Comparison of ENCODE assay signal across 15 cellular contexts in the genomic region with DNA sequence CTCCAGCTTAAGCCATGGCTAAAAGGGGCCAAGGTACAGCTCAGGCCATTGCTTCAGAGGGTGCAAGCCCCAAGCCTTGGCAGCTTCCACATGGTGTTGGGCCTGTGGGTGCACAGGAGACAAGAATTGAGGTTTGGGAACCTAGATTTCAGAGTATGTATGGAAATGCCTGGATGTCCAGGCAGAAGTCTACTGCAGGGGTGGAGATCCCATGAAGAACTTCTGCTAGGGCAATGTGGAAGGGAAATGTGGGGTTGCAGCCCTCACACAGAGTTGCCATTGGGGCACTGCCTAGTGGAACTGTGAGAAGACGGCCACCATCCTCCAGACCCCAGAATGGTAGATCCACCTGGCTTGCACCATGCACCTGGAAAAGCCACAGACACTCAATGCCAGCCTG. TPM values are rescaled to one million over a fixed set of nuclear protein-coding genes. Genes with fewer than 3 reads are reported as not detected.
"Had no signal": no experiment of that assay in that cellular context is flagged by ENCODE, and none has a peak within 500 bp of the region (broad histone marks: within the 10 kb centered on the region; RNA-seq: fewer than 3 reads in every experiment).

No MANE protein-coding gene starts in this region.

RNA-seq across cellular contexts. Expression of a gene that starts 8.2 kb away (rescaled TPM):
- total RNA-seq: activated naive CD4-positive, alpha-beta T cell treated with anti-CD3 and anti-CD28 coated beads for 36 hours; activated naive CD4-positive, alpha-beta T cell treated with anti-CD3 and anti-CD28 coated beads, Interleukin-2, amount 50 U/mL, for 72 hours; activated naive CD8-positive, alpha-beta T cell treated with anti-CD3 and anti-CD28 coated beads for 36 hours; activated naive CD8-positive, alpha-beta T cell treated with anti-CD3 and anti-CD28 coated beads, Interleukin-2, amount 10 ng/mL, durations not matched to agents 7 days and 5 days; activated T-cell treated with anti-CD3 and anti-CD28 coated beads, Interleukin-2, amount 50 U/mL, for 72 hours; activated T-helper 1 cell treated with anti-CD3 and anti-CD28 coated beads, Interleukin-12 subunit alpha, Interleukin-12 subunit beta, Interleukin-2, Interleukin-4 antibody, amounts not matched to agents 30 ng/mL and 10 ng/mL and 1 ng/mL, durations not matched to agents 14 hours and 24 hours and 36 hours; activated T-helper 17 cell treated with anti-CD3 and anti-CD28 coated beads, Interleukin-2, amount 50 U/mL, for 72 hours; activated T-helper 2 cell treated with anti-CD3 and anti-CD28 coated beads, Interferon-gamma antibody, Interleukin-2, Interleukin-4, amounts not matched to agents 10 μg/mL and 5 μg/mL and 100 μg/mL, durations not matched to agents 14 hours and 24 hours and 36 hours had no signal

RNA-seq across cellular contexts. Expression of a gene that starts 25.1 kb away (rescaled TPM):
- total RNA-seq: activated naive CD4-positive, alpha-beta T cell treated with anti-CD3 and anti-CD28 coated beads for 36 hours; activated naive CD4-positive, alpha-beta T cell treated with anti-CD3 and anti-CD28 coated beads, Interleukin-2, amount 50 U/mL, for 72 hours; activated naive CD8-positive, alpha-beta T cell treated with anti-CD3 and anti-CD28 coated beads for 36 hours; activated naive CD8-positive, alpha-beta T cell treated with anti-CD3 and anti-CD28 coated beads, Interleukin-2, amount 10 ng/mL, durations not matched to agents 7 days and 5 days; activated T-cell treated with anti-CD3 and anti-CD28 coated beads, Interleukin-2, amount 50 U/mL, for 4 hours; activated T-cell treated with anti-CD3 and anti-CD28 coated beads, Interleukin-2, amount 50 U/mL, for 72 hours; activated T-helper 1 cell treated with anti-CD3 and anti-CD28 coated beads, Interleukin-12 subunit alpha, Interleukin-12 subunit beta, Interleukin-2, Interleukin-4 antibody, amounts not matched to agents 30 ng/mL and 10 ng/mL and 1 ng/mL, durations not matched to agents 14 hours and 24 hours and 36 hours; activated T-helper 17 cell treated with anti-CD3 and anti-CD28 coated beads, Interleukin-2, amount 50 U/mL, for 72 hours; activated T-helper 2 cell treated with anti-CD3 and anti-CD28 coated beads, Interferon-gamma antibody, Interleukin-2, Interleukin-4, amounts not matched to agents 10 μg/mL and 5 μg/mL and 100 μg/mL, durations not matched to agents 14 hours and 24 hours and 36 hours; aorta; ascending aorta; astrocyte; bronchial epithelial cell; cerebellum; chondrocyte had no signal
